9 cellular contexts compared by ENCODE assay signal in genomic region chrX:87517571-87518141, GRCh38. TPM values are rescaled to one million over a fixed set of nuclear protein-coding genes. Genes with fewer than 3 reads are reported as not detected.
DNase-seq lines count a peak whose midpoint lies in the region; ATAC-seq, FAIRE-seq and TF ChIP-seq lines count a peak whose summit lies in the region.
"Had no signal": no experiment of that assay in that cellular context is flagged by ENCODE, and none has a peak within 500 bp of the region (broad histone marks: within the 10 kb centered on the region; RNA-seq: fewer than 3 reads in every experiment).

Gene KLHL4, plus strand, starts transcription at chrX:87517802. Its CDS starts 92 bp downstream, at chrX:87517894.

- peaks cover 3% of the 10 kb centered on the region for H3K4me1 Mint-ChIP-seq in astrocyte (ENCODE audit: low read depth, unreplicated experiment)

- no peaks in the 10 kb centered on the region for H4K20me1 ChIP-seq in astrocyte (ENCODE audit: insufficient read depth, low read length)

- TF ChIP-seq POLR2A in suprapubic skin (IDR thresholded peaks at IDR 0.05) = no peak

- peak within 1 kb of the TSS; percentile 91 for H3K9ac ChIP-seq in astrocyte (ENCODE audit: low read length)

- H3K9me3 ChIP-seq in astrocyte (ENCODE audit: insufficient read depth, low read depth, low read length) = no peaks in the 10 kb centered on the region
- no peaks in the 10 kb centered on the region for H3K9me3 ChIP-seq in suprapubic skin

- peak within 1 kb of the TSS; percentile 93 for H3K4me3 Mint-ChIP-seq in astrocyte (ENCODE audit: unreplicated experiment)

- no peak for ATAC-seq in GM19023 (IDR thresholded peaks at IDR 0.05; ENCODE audit: unreplicated experiment)
- ATAC-seq in HG02759 (IDR thresholded peaks at IDR 0.05; ENCODE audit: unreplicated experiment) = no peak
- no peak for ATAC-seq in GM19395 (IDR thresholded peaks at IDR 0.05; ENCODE audit: unreplicated experiment)

- H3K27ac Mint-ChIP-seq in astrocyte (ENCODE audit: unreplicated experiment) = peak within 1 kb of the TSS; percentile 92

- H3K4me1 ChIP-seq in astrocyte (ENCODE audit: insufficient read depth, low read length) (peaks cover 9% of the 10 kb centered on the region), suprapubic skin (no peaks in the 10 kb centered on the region)

- TF ChIP-seq EP300 in suprapubic skin (IDR thresholded peaks at IDR 0.05) = no peak

- H3K36me3 ChIP-seq in astrocyte (ENCODE audit: insufficient read depth, low read length) (no peaks in the 10 kb centered on the region), suprapubic skin (no peaks in the 10 kb centered on the region)

- H3K36me3 Mint-ChIP-seq in astrocyte (ENCODE audit: low read depth, unreplicated experiment) = no peaks in the 10 kb centered on the region

- H3K79me2 ChIP-seq in astrocyte (ENCODE audit: insufficient read depth, low read length) = peaks cover 39% of the 10 kb centered on the region

- peak within 1 kb of the TSS; percentile 20 for H2AFZ ChIP-seq in astrocyte (ENCODE audit: low read depth, low read length)

- no peaks in the 10 kb centered on the region for H3K9me3 Mint-ChIP-seq in astrocyte (ENCODE audit: unreplicated experiment)

- peak within 1 kb of the TSS; percentile 86 for H3K4me3 ChIP-seq in astrocyte (ENCODE audit: insufficient read depth, low read depth, low read length)
- peak within 1 kb of the TSS; percentile 16 for H3K4me3 ChIP-seq in suprapubic skin

- no peak for TF ChIP-seq CTCF in astrocyte (IDR thresholded peaks at IDR 0.05; ENCODE audit: insufficient read depth, low read depth, low read length)
- TF ChIP-seq CTCF in suprapubic skin (IDR thresholded peaks at IDR 0.05) = no peak

- H3K27me3 ChIP-seq in astrocyte (ENCODE audit: insufficient read depth, low read length) (no peaks in the 10 kb centered on the region), suprapubic skin (no peaks in the 10 kb centered on the region)

- H3K4me2 ChIP-seq in astrocyte (ENCODE audit: low read length) = peak within 1 kb of the TSS; percentile 92

- peak within 1 kb of the TSS; percentile 88 for H3K27ac ChIP-seq in astrocyte (ENCODE audit: low read depth, low read length)
- H3K27ac ChIP-seq in suprapubic skin = no peak within 1 kb of the TSS
- H3K27ac ChIP-seq: 22Rv1 had no signal

- FAIRE-seq in astrocyte (lab: Jason Lieb, UNC) = peak; percentile 96

- DNase-seq in DMS 273 (lab: John Stamatoyannopoulos, UW; ENCODE audit: unreplicated experiment) (peak; percentile 4), DMS 273 treated with DMSO at 0.1 percent for 48 hours (lab: John Stamatoyannopoulos, UW) (no peak), astrocyte (ENCODE audit: low read depth) (peak; percentile 96), islet precursor cell (peak; percentile 96), suprapubic skin (ENCODE audit: low spot score in 2 of 2) (no peak)

- WGBS in suprapubic skin = 22% methylated on average over 8 of the region's 8 CpGs

- H3K27me3 Mint-ChIP-seq in astrocyte (ENCODE audit: low read depth, unreplicated experiment) = no peaks in the 10 kb centered on the region

RNA-seq across cellular contexts. Expression of gene KLHL4, which starts in this region (rescaled TPM):
- total RNA-seq in astrocyte = 16.4 and 19.8 TPM in 2 replicates
- total RNA-seq in suprapubic skin = under 1 TPM in 2 of 4 donors, not detected in 2; 0.08 to 0.32 TPM

Comparison
In these comparisons a context has a peak if more than half of its experiments do, and no peak if none do; other contexts are left out.
1. RNA of gene KLHL4 (total RNA-seq): 16.4 to 19.8 TPM in astrocyte; 0.08 to 0.32 TPM in suprapubic skin; every median in the first group is over 10 times any median in the second.
2. DNase-seq: peak in DMS 273 (single experiment), astrocyte (single experiment) and islet precursor cell (single experiment); none in DMS 273 treated with DMSO at 0.1 percent for 48 hours (single experiment) and suprapubic skin (0 of 2).